12 cellular contexts compared by ENCODE assay signal in genomic region chr18:80202264-80202998, GRCh38. TPM values are rescaled to one million over a fixed set of nuclear protein-coding genes. Genes with fewer than 3 reads are reported as not detected.
A peak's percentile ranks its signal among the peaks of the same experiment; 100 is the strongest.
DNase-seq lines count a peak whose midpoint lies in the region; ATAC-seq and TF ChIP-seq lines count a peak whose summit lies in the region.
"Had no signal": no experiment of that assay in that cellular context is flagged by ENCODE, and none has a peak within 500 bp of the region (broad histone marks: within the 10 kb centered on the region; RNA-seq: fewer than 3 reads in every experiment).

No MANE protein-coding gene starts in this region.

- H3K27ac Mint-ChIP-seq in CD4-positive, alpha-beta memory T cell: no peak overlapping the region
- H3K27ac Mint-ChIP-seq: HFFc6 had no signal

- H3K27me3 ChIP-seq in CD4-positive, alpha-beta memory T cell (ENCODE audit: insufficient read depth, low read length): no peaks in the 10 kb centered on the region
- no peaks in the 10 kb centered on the region for H3K27me3 ChIP-seq in ovary

- no peak for TF ChIP-seq POLR2A in ovary (IDR thresholded peaks at IDR 0.05)

- CTCF ChIA-PET in CD4-positive, alpha-beta memory T cell (lab: Charles Lee; ENCODE audit: partially characterized antibody): no interaction called here
- CTCF ChIA-PET in HEK293T (lab: Yijun Ruan, JAX): no interaction called here

- TF ChIP-seq CTCF in GM10266 (IDR thresholded peaks at IDR 0.05; ENCODE audit: control insufficient read depth, insufficient read depth, low read depth, missing control alignments) (no peak), ovary (IDR thresholded peaks at IDR 0.05) (no peak)

- intact Hi-C loops in CD4-positive, alpha-beta memory T cell (cut with micrococcal nuclease): no loop called here
- intact Hi-C loops in ovary (cut with DNase I): no loop called here

- TF ChIP-seq EP300 in ovary (IDR thresholded peaks at IDR 0.05): no peak

- ATAC-seq in GM18873 (IDR thresholded peaks at IDR 0.05; ENCODE audit: low FRiP score, unreplicated experiment) (peak; percentile 84), HG02623 (IDR thresholded peaks at IDR 0.05; ENCODE audit: unreplicated experiment) (peak; percentile 85), HG03558 (IDR thresholded peaks at IDR 0.05; ENCODE audit: extremely low read depth, unreplicated experiment) (peak; percentile 84)

- no peak overlapping the region for H3K27ac ChIP-seq in CD4-positive, alpha-beta memory T cell (ENCODE audit: low read depth, low read length)
- no peak overlapping the region for H3K27ac ChIP-seq in ovary

- POLR2A ChIA-PET in CD4-positive, alpha-beta memory T cell (lab: Charles Lee; ENCODE audit: partially characterized antibody): no interaction called here
- POLR2A ChIA-PET in HEK293T (lab: Yijun Ruan, JAX): interaction anchor here (1.0 to 1.2 kb wide), 2 partner anchors 42 to 45 kb away, joined by 3 read pairs; partner anchors contain the start of gene PARD6G

- no peaks in the 10 kb centered on the region for H3K4me1 ChIP-seq in CD4-positive, alpha-beta memory T cell (ENCODE audit: insufficient read depth, low read length)
- H3K4me1 ChIP-seq in ovary (ENCODE audit: insufficient read depth): peaks cover 5% of the 10 kb centered on the region

- H3K36me3 ChIP-seq in CD4-positive, alpha-beta memory T cell (ENCODE audit: insufficient read depth, low read length): no peaks in the 10 kb centered on the region
- H3K36me3 ChIP-seq in ovary: no peaks in the 10 kb centered on the region

- H3K4me1 Mint-ChIP-seq in CD4-positive, alpha-beta memory T cell: peaks cover 0 to 5% (median 2%) of the 10 kb centered on the region in 4 donors

- DNase-seq in GM10266 (ENCODE audit: extremely low spot score) (peak; percentile 77), ovary (no peak), ureter (ENCODE audit: low spot score) (no peak), HEK293T (ENCODE audit: extremely low spot score) (no peak)
- no peak for DNase-seq in CD4-positive, alpha-beta memory T cell
- DNase-seq: anterior cingulate cortex, Calu3, HFFc6, SW 1271 had no signal

- H3K36me3 Mint-ChIP-seq in CD4-positive, alpha-beta memory T cell: no peaks in the 10 kb centered on the region

- no peaks in the 10 kb centered on the region for H3K9me3 Mint-ChIP-seq in CD4-positive, alpha-beta memory T cell
- H3K9me3 Mint-ChIP-seq: HFFc6 had no signal

- 89 to 93% (median 92%) methylated on average over 12 of the region's 12 CpGs for WGBS in ovary, 3 donors

- H3K4me3 Mint-ChIP-seq in CD4-positive, alpha-beta memory T cell: no peak overlapping the region
- H3K4me3 Mint-ChIP-seq: HFFc6 had no signal

- H3K4me3 ChIP-seq in CD4-positive, alpha-beta memory T cell (ENCODE audit: low read length in 2 of 2): no peak overlapping the region
- no peak overlapping the region for H3K4me3 ChIP-seq in ovary

- peaks cover 20 to 32% of the 10 kb centered on the region in 2 donors for H3K27me3 Mint-ChIP-seq in CD4-positive, alpha-beta memory T cell

- no peaks in the 10 kb centered on the region for H3K9me3 ChIP-seq in CD4-positive, alpha-beta memory T cell (ENCODE audit: control insufficient read depth in 1 of 2, low read length in 2 of 2)
- H3K9me3 ChIP-seq in ovary: no peaks in the 10 kb centered on the region

TF ChIP-seq in HEK293T, 16 proteins besides CTCF, POLR2A, EP300 and RAD21:
- TF ChIP-seq TARDBP (IDR thresholded peaks at IDR 0.05) (no peak), ZNF384 (IDR thresholded peaks at IDR 0.05) (no peak), PKNOX1 (IDR thresholded peaks at IDR 0.05) (no peak), SUZ12 (IDR thresholded peaks at IDR 0.05) (no peak), SP1 (IDR thresholded peaks at IDR 0.05) (no peak)

RNA-seq across cellular contexts. Expression of gene PARD6G, which starts 44.9 kb away (rescaled TPM):
- total RNA-seq in CD4-positive, alpha-beta memory T cell: 1 to 10 TPM in 1 of 2 experiments, under 1 TPM in 1; 0.28 to 1.3 TPM
- polyA plus RNA-seq in CD4-positive, alpha-beta memory T cell: under 1 TPM in 1 of 2 donors, not detected in 1; 0.13 TPM
- 10 to 100 TPM; 12.1 to 16.7 (median 12.5) TPM for total RNA-seq in ovary
- polyA plus RNA-seq in ovary: 1 to 10 TPM; 8.2 to 9.6 TPM
- 26.4 TPM for total RNA-seq in ureter

Comparison
In these comparisons a context has a peak if more than half of its experiments do, and no peak if none do; other contexts are left out.
1. RNA of gene PARD6G, which starts 44.9 kb away (total RNA-seq): 26.4 TPM in ureter (single experiment) and 12.1 to 16.7 TPM in ovary; 0.28 to 1.3 TPM in CD4-positive, alpha-beta memory T cell; every median in the first group is over 4 times any median in the second.
2. Peak in every context shown above with its lines, with median percentiles within 50 percentile points of each other: ATAC-seq.